Comparison of ENCODE assay signal across 17 cellular contexts in genomic region chr10:21985541-21985940, GRCh38. TPM values are rescaled to one million over a fixed set of nuclear protein-coding genes. Genes with fewer than 3 reads are reported as not detected.
DNase-seq lines count a peak whose midpoint lies in the region; ATAC-seq and TF ChIP-seq lines count a peak whose summit lies in the region.
"Had no signal": no experiment of that assay in that cellular context is flagged by ENCODE, and none has a peak within 500 bp of the region (broad histone marks: within the 10 kb centered on the region; RNA-seq: fewer than 3 reads in every experiment).

No MANE protein-coding gene starts in this region.

- H3K4me3 Mint-ChIP-seq in T-helper 17 cell = no peak overlapping the region
- H3K4me3 Mint-ChIP-seq: GM23338 had no signal

- ATAC-seq in T-helper 17 cell (no peak), left cardiac atrium (no peak)
- ATAC-seq: GM12878, GM23338 had no signal

- H3K4me1 Mint-ChIP-seq in T-helper 17 cell = peaks cover 14% of the 10 kb centered on the region

- intact Hi-C loops in left cardiac atrium (cut with DNase I) = no loop called here

- H3K27me3 Mint-ChIP-seq in T-helper 17 cell = no peaks in the 10 kb centered on the region

- TF ChIP-seq CTCF in choroid plexus epithelial cell (conservative IDR thresholded peaks at IDR 0.05; ENCODE audit: low read depth, low read length) = no peak

- no peak overlapping the region for H3K4me3 ChIP-seq in choroid plexus epithelial cell (ENCODE audit: low read depth, low read length)
- H3K4me3 ChIP-seq: GM12878, GM23338 had no signal

- in situ Hi-C loops in ACHN (cut with HindIII; ENCODE audit: low pct_ligation_motif_present, low pct_unique_long_range_greater_than_20kb, low sequenced_read_pairs) = no loop called here

- DNase-seq in AG20443 (ENCODE audit: low spot score) (peak; percentile 13), T-helper 17 cell (no peak), choroid plexus epithelial cell (ENCODE audit: low read depth) (peak; percentile 49), iris pigment epithelial cell (ENCODE audit: low read depth) (peak; percentile 57), NCI-H146 treated with DMSO at 0.1 percent for 48 hours (lab: John Stamatoyannopoulos, UW; ENCODE audit: unreplicated experiment) (no peak), KG1 (lab: John Stamatoyannopoulos, UW) (no peak), left cardiac atrium (no peak), ACHN (no peak)
- DNase-seq: AML-193, Caco-2, NCI-H1092, NCI-H187, NCI-H446 treated with DMSO at 0.1 percent for 48 hours, NCI-H82, SHP77 treated with DMSO at 0.1 percent for 48 hours had no signal

- H3K27ac Mint-ChIP-seq in T-helper 17 cell = peak overlapping the region; percentile 32
- H3K27ac Mint-ChIP-seq: GM23338 had no signal

- H3K9me3 ChIP-seq in T-helper 17 cell (ENCODE audit: control insufficient read depth, low read length, poor library complexity, severe bottlenecking) = no peaks in the 10 kb centered on the region
- H3K9me3 ChIP-seq: Caco-2 had no signal

- H3K36me3 Mint-ChIP-seq in T-helper 17 cell (ENCODE audit: low read depth) = peaks cover 4% of the 10 kb centered on the region

RNA-seq across cellular contexts. Expression of gene DNAJC1, which starts 18.0 kb away (rescaled TPM):
- total RNA-seq in T-helper 17 cell = 10 to 100 TPM; 20.9 to 25.1 TPM
- total RNA-seq in left cardiac atrium = 10 to 100 TPM; 16.1 to 20.8 TPM

Comparison
In these comparisons a context has a peak if more than half of its experiments do, and no peak if none do; other contexts are left out.
1. DNase-seq: peak in AG20443 (single experiment), choroid plexus epithelial cell (single experiment) and iris pigment epithelial cell (single experiment); none in T-helper 17 cell (0 of 3), NCI-H146 treated with DMSO at 0.1 percent for 48 hours (single experiment), KG1 (single experiment), left cardiac atrium (single experiment) and ACHN (single experiment).